Comparison of ENCODE assay signal across 10 cellular contexts in genomic region chr19:52191951-52192350, GRCh38. TPM values are rescaled to one million over a fixed set of nuclear protein-coding genes. Genes with fewer than 3 reads are reported as not detected.
DNase-seq lines count a peak whose midpoint lies in the region; ATAC-seq and TF ChIP-seq lines count a peak whose summit lies in the region.
"Had no signal": no experiment of that assay in that cellular context is flagged by ENCODE, and none has a peak within 500 bp of the region (broad histone marks: within the 10 kb centered on the region; RNA-seq: fewer than 3 reads in every experiment).

No MANE protein-coding gene starts in this region.

- H3K27ac Mint-ChIP-seq in activated CD8-positive, alpha-beta memory T cell treated with anti-CD3 and anti-CD28 coated beads, Interleukin-2, amount 10 ng/mL, durations not matched to agents 7 days and 5 days: peak overlapping the region; percentile 3
- H3K27ac Mint-ChIP-seq in activated naive CD8-positive, alpha-beta T cell: peak overlapping the region; percentile 98

- H3K36me3 Mint-ChIP-seq in activated CD8-positive, alpha-beta memory T cell treated with anti-CD3 and anti-CD28 coated beads, Interleukin-2, amount 10 ng/mL, durations not matched to agents 7 days and 5 days: peaks cover 52% of the 10 kb centered on the region
- H3K36me3 Mint-ChIP-seq in activated naive CD8-positive, alpha-beta T cell: peaks cover 4% of the 10 kb centered on the region

- no peak for DNase-seq in activated CD8-positive, alpha-beta memory T cell treated with anti-CD3 and anti-CD28 coated beads, Interleukin-2, amount 10 ng/mL, durations not matched to agents 7 days and 5 days
- DNase-seq in activated CD8-positive, alpha-beta memory T cell treated with anti-CD3 and anti-CD28 coated beads, Interleukin-2, amount 50 U/mL, for 4 hours: no peak
- DNase-seq in iris pigment epithelial cell (ENCODE audit: low read depth) (peak; percentile 19), prostate gland (ENCODE audit: low spot score) (no peak), NCI-H748 (lab: John Stamatoyannopoulos, UW; ENCODE audit: unreplicated experiment) (no peak)
- DNase-seq: activated CD8-positive, alpha-beta memory T cell treated with anti-CD3 and anti-CD28 coated beads for 24 hours; AML-193 had no signal

- H3K4me1 Mint-ChIP-seq in activated CD8-positive, alpha-beta memory T cell treated with anti-CD3 and anti-CD28 coated beads, Interleukin-2, amount 10 ng/mL, durations not matched to agents 7 days and 5 days: peaks cover 26% of the 10 kb centered on the region
- H3K4me1 Mint-ChIP-seq in activated naive CD8-positive, alpha-beta T cell (ENCODE audit: low read depth): peaks cover 52% of the 10 kb centered on the region

- H3K27me3 ChIP-seq in subcutaneous abdominal adipose tissue (ENCODE audit: control insufficient read depth in 5 of 5, insufficient read depth in 4 of 5, low read length in 5 of 5): no peaks in the 10 kb centered on the region
- H3K27me3 ChIP-seq in prostate gland (replicated peaks; ENCODE audit: insufficient read depth): no peaks in the 10 kb centered on the region

- ATAC-seq in activated CD8-positive, alpha-beta memory T cell treated with anti-CD3 and anti-CD28 coated beads, Interleukin-2, amount 10 ng/mL, durations not matched to agents 7 days and 5 days: no peak
- no peak for ATAC-seq in HG02610 (IDR thresholded peaks at IDR 0.05; ENCODE audit: unreplicated experiment)

- H3K9ac ChIP-seq in subcutaneous abdominal adipose tissue (ENCODE audit: low read length in 5 of 5): peak overlapping the region in 4 of 5 donors; percentile 71 to 99 (median 96)

- peak overlapping the region; percentile 27 for H3K27ac ChIP-seq in subcutaneous abdominal adipose tissue (ENCODE audit: low read depth, low read length)
- H3K27ac ChIP-seq in prostate gland: no peak overlapping the region

- H3K9me3 ChIP-seq in subcutaneous abdominal adipose tissue (ENCODE audit: control insufficient read depth in 5 of 5, low read length in 5 of 5) (no peaks in the 10 kb centered on the region), prostate gland (no peaks in the 10 kb centered on the region)

- H3K27me3 Mint-ChIP-seq in activated CD8-positive, alpha-beta memory T cell treated with anti-CD3 and anti-CD28 coated beads, Interleukin-2, amount 10 ng/mL, durations not matched to agents 7 days and 5 days: no peaks in the 10 kb centered on the region
- no peaks in the 10 kb centered on the region for H3K27me3 Mint-ChIP-seq in activated naive CD8-positive, alpha-beta T cell

- peaks cover 4% of the 10 kb centered on the region for H3K9me3 Mint-ChIP-seq in activated CD8-positive, alpha-beta memory T cell treated with anti-CD3 and anti-CD28 coated beads, Interleukin-2, amount 10 ng/mL, durations not matched to agents 7 days and 5 days (ENCODE audit: low read depth)
- no peaks in the 10 kb centered on the region for H3K9me3 Mint-ChIP-seq in activated naive CD8-positive, alpha-beta T cell (ENCODE audit: low read depth)

- 54% methylated on average over 2 of the region's 2 CpGs for WGBS in prostate gland

- intact Hi-C loops in prostate gland (cut with DNase I): no loop called here

- H3K36me3 ChIP-seq in subcutaneous abdominal adipose tissue (ENCODE audit: control insufficient read depth in 5 of 5, insufficient read depth in 5 of 5, low read length in 5 of 5): peaks cover 13 to 35% (median 27%) of the 10 kb centered on the region in 5 donors
- no peaks in the 10 kb centered on the region for H3K36me3 ChIP-seq in prostate gland

- peak overlapping the region; percentile 86 for H3K4me3 Mint-ChIP-seq in activated CD8-positive, alpha-beta memory T cell treated with anti-CD3 and anti-CD28 coated beads, Interleukin-2, amount 10 ng/mL, durations not matched to agents 7 days and 5 days
- peak overlapping the region; percentile 92 for H3K4me3 Mint-ChIP-seq in activated naive CD8-positive, alpha-beta T cell

- TF ChIP-seq POLR2A in prostate gland (IDR thresholded peaks at IDR 0.05): no peak

- H3K4me1 ChIP-seq in subcutaneous abdominal adipose tissue (ENCODE audit: control insufficient read depth in 5 of 5, insufficient read depth in 5 of 5, low read length in 5 of 5) (peaks cover 7 to 44% (median 41%) of the 10 kb centered on the region in 5 donors), prostate gland (replicated peaks) (peaks cover 6% of the 10 kb centered on the region)

- TF ChIP-seq CTCF in prostate gland (IDR thresholded peaks at IDR 0.05): no peak

- CTCF ChIA-PET in activated CD8-positive, alpha-beta memory T cell treated with anti-CD3 and anti-CD28 coated beads, Interleukin-2, amount 10 ng/mL, durations not matched to agents 7 days and 5 days (lab: Charles Lee): no interaction called here

- H3K4me3 ChIP-seq in subcutaneous abdominal adipose tissue (ENCODE audit: low read depth in 1 of 5, low read length in 5 of 5) (peak overlapping the region in 1 of 5 donors; percentile 87), prostate gland (no peak overlapping the region)

RNA-seq across cellular contexts. Expression of gene PPP2R1A, which starts 2.1 kb away (rescaled TPM):
- total RNA-seq in activated CD8-positive, alpha-beta memory T cell treated with anti-CD3 and anti-CD28 coated beads, Interleukin-2, amount 10 ng/mL, durations not matched to agents 7 days and 5 days: 100 to 1,000 TPM; 168 to 207 TPM
- total RNA-seq in prostate gland: 100 to 1,000 TPM; 265 to 358 TPM

RNA-seq across cellular contexts. Expression of gene ZNF836, which starts 20.5 kb away (rescaled TPM):
- total RNA-seq in activated CD8-positive, alpha-beta memory T cell treated with anti-CD3 and anti-CD28 coated beads, Interleukin-2, amount 10 ng/mL, durations not matched to agents 7 days and 5 days: 10 to 100 TPM; 12.6 to 14.6 TPM
- 10 to 100 TPM; 14.1 to 19.9 TPM for total RNA-seq in prostate gland

RNA-seq across cellular contexts. Expression of gene ZNF616, which starts 52.2 kb away (rescaled TPM):
- total RNA-seq in activated CD8-positive, alpha-beta memory T cell treated with anti-CD3 and anti-CD28 coated beads, Interleukin-2, amount 10 ng/mL, durations not matched to agents 7 days and 5 days: 1 to 10 TPM; 6.8 to 7.8 TPM
- 10 to 100 TPM in 1 of 2 donors, 1 to 10 TPM in 1; 9.1 to 13.7 TPM for total RNA-seq in prostate gland
